ENCODE assay signal across 1 cellular context in the genomic region with DNA sequence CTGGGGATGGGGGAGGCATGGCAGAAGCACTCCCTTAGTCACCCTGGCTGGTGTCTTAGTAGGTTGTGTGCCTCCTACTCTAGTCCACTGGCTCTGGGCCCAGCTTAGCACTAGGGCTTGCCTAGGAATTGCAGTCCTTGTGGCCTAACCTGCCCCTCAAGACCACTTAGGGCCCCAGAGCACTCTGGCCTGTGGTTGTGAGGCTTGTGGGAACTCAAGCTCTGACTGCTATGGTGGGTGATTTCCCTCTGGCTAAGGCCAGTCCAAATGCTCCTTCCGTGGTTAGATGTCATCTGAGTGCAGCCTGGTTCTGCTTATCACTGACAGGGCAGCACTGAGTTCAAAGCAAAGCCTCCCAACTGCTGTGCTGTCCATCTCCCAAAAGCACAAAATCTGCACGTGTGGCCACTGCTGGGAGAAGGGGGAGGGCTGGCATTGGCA.
TF ChIP-seq lines count a peak whose summit lies in the region.

No MANE protein-coding gene starts in this region.

TF ChIP-seq in HepG2, 621 proteins besides CTCF, POLR2A, EP300 and RAD21:
- TF ChIP-seq, protein P1, sequence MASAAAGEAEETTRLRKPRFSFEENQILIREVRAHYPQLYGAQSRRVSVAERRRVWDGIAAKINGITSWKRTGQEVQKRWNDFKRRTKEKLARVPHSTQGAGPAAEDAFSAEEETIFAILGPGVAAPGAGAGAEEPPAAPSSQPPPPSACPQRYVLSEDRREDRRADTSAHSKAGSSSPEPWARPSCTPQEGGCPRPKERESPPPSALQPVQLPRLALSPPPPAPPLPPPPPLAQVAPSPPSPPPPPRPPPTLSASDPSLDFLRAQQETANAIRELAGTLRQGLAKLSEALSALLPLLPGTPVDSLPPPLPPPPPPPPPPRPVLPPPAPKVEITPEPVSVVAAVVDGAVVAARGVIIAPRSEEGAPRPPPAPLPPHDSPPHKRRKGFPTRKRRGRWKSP (CRISPR knock-in tag; IDR thresholded peaks at IDR 0.05), result no peak
- TF ChIP-seq ZNF121 (CRISPR knock-in tag; IDR thresholded peaks at IDR 0.05) (no peak), BHLHE40 (IDR thresholded peaks at IDR 0.05; ENCODE audit: low read length) (no peak), GABPA (IDR thresholded peaks at IDR 0.05; ENCODE audit: low read depth, low read length) (no peak), GABPA (CRISPR knock-in tag; IDR thresholded peaks at IDR 0.05; ENCODE audit: low read depth) (no peak), ZSCAN25 (CRISPR knock-in tag; IDR thresholded peaks at IDR 0.05) (no peak), ZNF615 (CRISPR knock-in tag; IDR thresholded peaks at IDR 0.05; ENCODE audit: borderline replicate concordance) (no peak), CHD2 (IDR thresholded peaks at IDR 0.05; ENCODE audit: low read depth, low read length) (no peak), MTF1 (CRISPR knock-in tag; IDR thresholded peaks at IDR 0.05) (no peak), ZNF775 (CRISPR knock-in tag; IDR thresholded peaks at IDR 0.05; ENCODE audit: borderline replicate concordance) (no peak)
TF ChIP-seq in HepG2: peak in this region for 0.
